13 cellular contexts compared by ENCODE assay signal in the genomic region with DNA sequence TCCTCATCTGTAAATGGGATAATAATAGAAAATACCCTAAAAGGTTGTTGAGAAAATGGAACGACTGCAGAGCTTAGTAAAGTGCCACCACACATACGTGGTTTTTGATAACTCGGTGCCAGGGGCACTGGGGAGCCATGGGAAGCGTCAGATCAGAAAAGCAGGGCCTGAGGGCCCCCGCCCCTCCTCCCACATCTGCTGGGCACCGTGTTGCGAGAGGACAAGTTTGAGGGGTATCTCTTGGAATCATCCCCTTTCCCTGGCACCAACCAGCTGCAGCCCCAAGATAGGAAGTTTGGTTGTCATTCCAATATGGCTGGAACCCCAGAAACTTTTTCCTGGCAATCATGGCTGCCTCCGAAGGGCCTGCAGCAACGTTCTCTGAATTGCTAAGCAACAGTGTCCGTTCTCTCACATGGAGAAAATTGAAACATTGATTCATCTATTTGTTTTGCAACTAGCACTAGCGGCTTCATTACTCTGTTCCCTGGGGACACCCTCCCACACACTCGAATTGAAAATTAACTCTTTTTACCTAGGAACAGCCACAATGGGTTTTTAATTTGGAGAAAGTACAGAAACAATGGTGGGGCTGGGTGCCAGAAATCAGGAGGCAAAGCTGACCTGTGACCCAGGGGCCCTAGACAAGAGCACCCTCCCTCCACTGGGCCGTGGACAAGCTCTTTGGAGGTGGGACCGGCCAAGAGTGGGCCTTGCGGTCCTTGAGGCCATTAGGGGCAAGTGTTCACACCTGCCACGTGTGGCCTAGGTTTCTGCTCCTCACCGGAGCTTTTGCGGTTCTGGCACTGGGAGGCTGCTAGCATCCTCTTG.
DNase-seq lines count a peak whose midpoint lies in the region; ATAC-seq, FAIRE-seq and TF ChIP-seq lines count a peak whose summit lies in the region.
"Had no signal": no experiment of that assay in that cellular context is flagged by ENCODE, and none has a peak within 500 bp of the region (broad histone marks: within the 10 kb centered on the region; RNA-seq: fewer than 3 reads in every experiment).

No MANE protein-coding gene starts in this region.

- 74 to 81% methylated on average over 18 of the region's 18 CpGs for WGBS in sigmoid colon, 2 donors
- WGBS in small intestine, 3 donors = 73 to 77% (median 74%) methylated on average over 18 of the region's 18 CpGs

- H3K4me1 ChIP-seq in sigmoid colon (no peaks in the 10 kb centered on the region), small intestine (ENCODE audit: control insufficient read depth in 2 of 2, insufficient read depth in 1 of 2, low read depth in 1 of 2, low read length in 1 of 2) (no peaks in the 10 kb centered on the region), gastrocnemius medialis (no peaks in the 10 kb centered on the region)

- no peak overlapping the region for H3K4me3 ChIP-seq in sigmoid colon
- H3K4me3 ChIP-seq in small intestine (ENCODE audit: low read depth in 1 of 2, low read length in 2 of 2) = no peak overlapping the region
- no peak overlapping the region for H3K4me3 ChIP-seq in gastrocnemius medialis

- TF ChIP-seq POLR2A in sigmoid colon (IDR thresholded peaks at IDR 0.05) = no peak
- TF ChIP-seq POLR2A in gastrocnemius medialis (IDR thresholded peaks at IDR 0.05) = no peak

- TF ChIP-seq EP300 in sigmoid colon (IDR thresholded peaks at IDR 0.05) = no peak

- ATAC-seq in gastrocnemius medialis = no peak

- H3K9me3 ChIP-seq in sigmoid colon = no peaks in the 10 kb centered on the region
- H3K9me3 ChIP-seq in small intestine (ENCODE audit: control insufficient read depth, low read depth) = no peaks in the 10 kb centered on the region
- H3K9me3 ChIP-seq in gastrocnemius medialis = no peaks in the 10 kb centered on the region

- H3K27me3 ChIP-seq in sigmoid colon (no peaks in the 10 kb centered on the region), small intestine (ENCODE audit: control insufficient read depth in 2 of 2, insufficient read depth in 2 of 2, low read length in 2 of 2) (no peaks in the 10 kb centered on the region), gastrocnemius medialis (no peaks in the 10 kb centered on the region)

- TF ChIP-seq CTCF in sigmoid colon (IDR thresholded peaks at IDR 0.05) (no peak), gastrocnemius medialis (IDR thresholded peaks at IDR 0.05 in 4 of 5, conservative IDR thresholded peaks at IDR 0.05 in 1 of 5) (no peak)

- H3K27ac ChIP-seq in sigmoid colon (no peak overlapping the region), small intestine (ENCODE audit: low read depth in 1 of 2, low read length in 1 of 2) (no peak overlapping the region), gastrocnemius medialis (no peak overlapping the region)
- H3K27ac ChIP-seq: KMS-11 had no signal

- DNase-seq in NCI-H1417 (lab: John Stamatoyannopoulos, UW) (peak; percentile 22 to 70 (median 60)), NCI-H1417 treated with DMSO at 0.1 percent for 48 hours (lab: John Stamatoyannopoulos, UW) (no peak), NCI-H1092 (lab: John Stamatoyannopoulos, UW) (peak; percentile 37), fibroblast of gingiva (ENCODE audit: low read depth) (peak; percentile 32), sigmoid colon (peak; percentile 52), small intestine (no peak), gastrocnemius medialis (no peak), NCI-H2196 treated with DMSO at 0.1 percent for 48 hours (lab: John Stamatoyannopoulos, UW; ENCODE audit: unreplicated experiment) (no peak)
- DNase-seq: 8988T, activated T-cell treated with anti-CD3 and anti-CD28 coated beads for 4 hours, Calu3, NCI-H2029 had no signal

- in situ Hi-C loops in gastrocnemius medialis (cut with MboI; ENCODE audit: low sequenced_read_pairs in 4 of 4) = no loop called here

- no peak for FAIRE-seq in small intestine (lab: Jason Lieb, UNC)

- no peaks in the 10 kb centered on the region for H3K36me3 ChIP-seq in sigmoid colon
- no peaks in the 10 kb centered on the region for H3K36me3 ChIP-seq in small intestine (ENCODE audit: control insufficient read depth in 2 of 2, insufficient read depth in 2 of 2, low read length in 2 of 2)
- no peaks in the 10 kb centered on the region for H3K36me3 ChIP-seq in gastrocnemius medialis

- intact Hi-C loops in sigmoid colon (cut with DNase I) = no loop called here
- intact Hi-C loops in gastrocnemius medialis (cut with DNase I; ENCODE audit: low total_unique reads) = no loop called here

Comparison
In these comparisons a context has a peak if more than half of its experiments do, and no peak if none do; other contexts are left out.
1. DNase-seq: peak in NCI-H1417 (3 of 3), NCI-H1092 (single experiment), fibroblast of gingiva (single experiment) and sigmoid colon (single experiment); none in NCI-H1417 treated with DMSO at 0.1 percent for 48 hours (single experiment), small intestine (single experiment), gastrocnemius medialis (0 of 2) and NCI-H2196 treated with DMSO at 0.1 percent for 48 hours (single experiment).